Comparison of ENCODE assay signal across 1 cellular context in genomic region chr16:1333854-1334719, GRCh38.
TF ChIP-seq lines count a peak whose summit lies in the region.

No MANE protein-coding gene starts in this region.

TF ChIP-seq in HEK293, 187 proteins besides CTCF, POLR2A, EP300 and RAD21 (continued from another document):
- TF ChIP-seq, protein P1, sequence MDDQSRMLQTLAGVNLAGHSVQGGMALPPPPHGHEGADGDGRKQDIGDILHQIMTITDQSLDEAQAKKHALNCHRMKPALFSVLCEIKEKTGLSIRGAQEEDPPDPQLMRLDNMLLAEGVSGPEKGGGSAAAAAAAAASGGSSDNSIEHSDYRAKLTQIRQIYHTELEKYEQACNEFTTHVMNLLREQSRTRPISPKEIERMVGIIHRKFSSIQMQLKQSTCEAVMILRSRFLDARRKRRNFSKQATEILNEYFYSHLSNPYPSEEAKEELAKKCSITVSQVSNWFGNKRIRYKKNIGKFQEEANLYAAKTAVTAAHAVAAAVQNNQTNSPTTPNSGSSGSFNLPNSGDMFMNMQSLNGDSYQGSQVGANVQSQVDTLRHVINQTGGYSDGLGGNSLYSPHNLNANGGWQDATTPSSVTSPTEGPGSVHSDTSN (CRISPR knock-in tag; IDR thresholded peaks at IDR 0.05), result no peak
- TF ChIP-seq YY2 (tag by site-specific recombination; IDR thresholded peaks at IDR 0.05), result no peak
- TF ChIP-seq ELK4 (IDR thresholded peaks at IDR 0.05; ENCODE audit: borderline replicate concordance, low read depth, low read length), result no peak
- TF ChIP-seq ZNF202 (tag by site-specific recombination; IDR thresholded peaks at IDR 0.05; ENCODE audit: borderline replicate concordance), result no peak
- TF ChIP-seq ZNF521 (tag by site-specific recombination; IDR thresholded peaks at IDR 0.05), result no peak
- no peak for TF ChIP-seq ZNF830 (tag by site-specific recombination; IDR thresholded peaks at IDR 0.05; ENCODE audit: low read depth)
- TF ChIP-seq ZNF114 (tag by site-specific recombination; IDR thresholded peaks at IDR 0.05), result no peak
- no peak for TF ChIP-seq ZNF10 (tag by site-specific recombination; IDR thresholded peaks at IDR 0.05)
- no peak for TF ChIP-seq ZSCAN4 (tag by site-specific recombination; IDR thresholded peaks at IDR 0.05)
- no peak for TF ChIP-seq ZNF366 (tag by site-specific recombination; conservative IDR thresholded peaks at IDR 0.05)
- TF ChIP-seq ZBTB20 (tag by site-specific recombination; IDR thresholded peaks at IDR 0.05), result peak; percentile 89
- TF ChIP-seq ZNF596 (tag by site-specific recombination; IDR thresholded peaks at IDR 0.05), result no peak
- no peak for TF ChIP-seq ZNF394 (tag by site-specific recombination; IDR thresholded peaks at IDR 0.05; ENCODE audit: borderline replicate concordance)
- no peak for TF ChIP-seq ZNF670 (tag by site-specific recombination; IDR thresholded peaks at IDR 0.05; ENCODE audit: low read depth)
- TF ChIP-seq ZNF654 (tag by site-specific recombination; IDR thresholded peaks at IDR 0.05; ENCODE audit: low read depth), result no peak
- 0 out of 2 replicates have a peak, but pooled peaks have one; percentile 16 for TF ChIP-seq ZNF398 (tag by site-specific recombination; IDR thresholded peaks at IDR 0.05)
- no peak for TF ChIP-seq ZNF501 (tag by site-specific recombination; IDR thresholded peaks at IDR 0.05)
- no peak for TF ChIP-seq ZNF776 (tag by site-specific recombination; IDR thresholded peaks at IDR 0.05; ENCODE audit: borderline replicate concordance)
- TF ChIP-seq ZNF169 (tag by site-specific recombination; IDR thresholded peaks at IDR 0.05), result no peak
- no peak for TF ChIP-seq ZNF624 (tag by site-specific recombination; IDR thresholded peaks at IDR 0.05)
- TF ChIP-seq ZNF571 (tag by site-specific recombination; IDR thresholded peaks at IDR 0.05), result no peak
- TF ChIP-seq GLIS2 (tag by site-specific recombination; IDR thresholded peaks at IDR 0.05), result peak; percentile 76
- no peak for TF ChIP-seq ZNF433 (tag by site-specific recombination; IDR thresholded peaks at IDR 0.05; ENCODE audit: low read depth)
- no peak for TF ChIP-seq ZSCAN18 (tag by site-specific recombination; IDR thresholded peaks at IDR 0.05)
- TF ChIP-seq TSHZ1 (tag by site-specific recombination; IDR thresholded peaks at IDR 0.05; ENCODE audit: borderline replicate concordance), result no peak
- no peak for TF ChIP-seq ZNF555 (tag by site-specific recombination; conservative IDR thresholded peaks at IDR 0.05)
- peak; percentile 67; the same call in 1 of the 2 replicates for TF ChIP-seq ZFHX2 (tag by site-specific recombination; conservative IDR thresholded peaks at IDR 0.05)
- TF ChIP-seq ZNF785 (tag by site-specific recombination; IDR thresholded peaks at IDR 0.05), result no peak
- no peak for TF ChIP-seq MEIS1 (CRISPR knock-in tag; IDR thresholded peaks at IDR 0.05; ENCODE audit: borderline replicate concordance)
- no peak for TF ChIP-seq ZNF302 (tag by site-specific recombination; IDR thresholded peaks at IDR 0.05; ENCODE audit: low read depth)
- TF ChIP-seq, protein P2, sequence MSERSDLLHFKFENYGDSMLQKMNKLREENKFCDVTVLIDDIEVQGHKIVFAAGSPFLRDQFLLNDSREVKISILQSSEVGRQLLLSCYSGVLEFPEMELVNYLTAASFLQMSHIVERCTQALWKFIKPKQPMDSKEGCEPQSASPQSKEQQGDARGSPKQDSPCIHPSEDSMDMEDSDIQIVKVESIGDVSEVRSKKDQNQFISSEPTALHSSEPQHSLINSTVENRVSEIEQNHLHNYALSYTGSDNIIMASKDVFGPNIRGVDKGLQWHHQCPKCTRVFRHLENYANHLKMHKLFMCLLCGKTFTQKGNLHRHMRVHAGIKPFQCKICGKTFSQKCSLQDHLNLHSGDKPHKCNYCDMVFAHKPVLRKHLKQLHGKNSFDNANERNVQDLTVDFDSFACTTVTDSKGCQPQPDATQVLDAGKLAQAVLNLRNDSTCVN (tag by site-specific recombination; optimal IDR thresholded peaks at IDR 0.05), result peak; percentile 22
